ENCODE assay signal across 9 cellular contexts in the genomic region with DNA sequence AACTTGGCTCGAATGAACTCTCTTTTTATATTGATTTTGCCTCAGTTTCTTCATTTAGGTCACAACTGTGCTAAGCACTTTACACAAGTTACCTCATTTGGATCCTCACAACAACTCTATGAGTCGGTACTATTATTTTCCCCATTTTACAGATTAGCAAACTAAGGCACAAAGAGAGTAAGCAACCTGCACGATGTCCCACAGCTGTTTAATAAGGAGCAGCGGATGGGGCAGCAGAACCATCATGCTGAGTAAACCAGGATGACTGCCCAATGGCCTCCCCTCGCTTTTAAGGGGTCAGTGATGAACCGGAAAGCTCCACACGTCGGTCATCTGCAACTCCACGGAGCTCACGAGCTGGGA. TPM values are rescaled to one million over a fixed set of nuclear protein-coding genes. Genes with fewer than 3 reads are reported as not detected.
DNase-seq lines count a peak whose midpoint lies in the region; ATAC-seq and TF ChIP-seq lines count a peak whose summit lies in the region.
"Had no signal": no experiment of that assay in that cellular context is flagged by ENCODE, and none has a peak within 500 bp of the region (broad histone marks: within the 10 kb centered on the region; RNA-seq: fewer than 3 reads in every experiment).

No MANE protein-coding gene starts in this region.

- H3K27ac ChIP-seq in esophagus squamous epithelium: peak overlapping the region in 3 of 4 donors; percentile 64 to 78 (median 77)

- ATAC-seq in GM18907 (IDR thresholded peaks at IDR 0.05; ENCODE audit: unreplicated experiment): peak; percentile 1

- intact Hi-C loops in esophagus squamous epithelium (cut with DNase I): no loop called here

- TF ChIP-seq CTCF in esophagus squamous epithelium (IDR thresholded peaks at IDR 0.05): no peak
- TF ChIP-seq CTCF in progenitor cell of endocrine pancreas (IDR thresholded peaks at IDR 0.05; ENCODE audit: unreplicated experiment): no peak

- H3K4me1 Mint-ChIP-seq in progenitor cell of endocrine pancreas (ENCODE audit: low read depth): peaks cover 17% of the 10 kb centered on the region

- H3K27me3 ChIP-seq in esophagus squamous epithelium: no peaks in the 10 kb centered on the region

- TF ChIP-seq POLR2A in esophagus squamous epithelium (IDR thresholded peaks at IDR 0.05): no peak

- 16 to 22% methylated on average over 9 to 10 of the region's 10 CpGs for WGBS in esophagus squamous epithelium, 2 donors

- H3K9me3 ChIP-seq in esophagus squamous epithelium: no peaks in the 10 kb centered on the region

- H3K9me3 Mint-ChIP-seq in progenitor cell of endocrine pancreas (ENCODE audit: low read depth): no peaks in the 10 kb centered on the region

- DNase-seq in OCI-M1 (lab: John Stamatoyannopoulos, UW): peak; percentile 62
- no peak for DNase-seq in esophagus squamous epithelium (lab: John Stamatoyannopoulos, UW)
- DNase-seq in progenitor cell of endocrine pancreas (ENCODE audit: low spot score, unreplicated experiment): no peak
- no peak for DNase-seq in superior temporal gyrus (ENCODE audit: extremely low spot score)
- no peak for DNase-seq in activated gamma-delta T cell treated with Interleukin-2 at 50 U/mL for 16 hours
- no peak for DNase-seq in iPS-NIHi7 (ENCODE audit: extremely low spot score)
- no peak for DNase-seq in activated CD4-positive, CD25-positive, alpha-beta regulatory T cell (lab: John Stamatoyannopoulos, UW)

- H3K4me1 ChIP-seq in esophagus squamous epithelium: peaks cover 0 to 52% (median 13%) of the 10 kb centered on the region in 3 donors

- H3K36me3 ChIP-seq in esophagus squamous epithelium: no peaks in the 10 kb centered on the region

- H3K36me3 Mint-ChIP-seq in progenitor cell of endocrine pancreas (ENCODE audit: insufficient read depth): no peaks in the 10 kb centered on the region

- peak overlapping the region; percentile 73 for H3K4me3 Mint-ChIP-seq in progenitor cell of endocrine pancreas (ENCODE audit: low read depth)

- H3K4me3 ChIP-seq in esophagus squamous epithelium: peak overlapping the region; percentile 37 to 76 (median 59)

- H3K27ac Mint-ChIP-seq in progenitor cell of endocrine pancreas: no peak overlapping the region

- H3K27me3 Mint-ChIP-seq in progenitor cell of endocrine pancreas: peaks cover 8% of the 10 kb centered on the region

RNA-seq across cellular contexts. Expression of a gene that starts 0.6 kb away (rescaled TPM):
- 10 to 100 TPM in 1 of 4 donors, 1 to 10 TPM in 2, under 1 TPM in 1; 0.68 to 12.6 (median 6.5) TPM for total RNA-seq in esophagus squamous epithelium
- 21.2 and 21.4 TPM in 2 replicates for total RNA-seq in progenitor cell of endocrine pancreas

RNA-seq across cellular contexts. Expression of a gene that starts 38.3 kb away (rescaled TPM):
- total RNA-seq in esophagus squamous epithelium (not detected), progenitor cell of endocrine pancreas (not detected in 2 replicates)
- total RNA-seq: temporal lobe had no signal
